ENCODE assay signal across 1 cellular context in genomic region chrX:9379697-9380551, GRCh38.
TF ChIP-seq lines count a peak whose summit lies in the region.

No MANE protein-coding gene starts in this region.

TF ChIP-seq in IMR-90, 13 proteins besides CTCF, POLR2A, EP300 and RAD21:
- no peak for TF ChIP-seq BHLHE40 (IDR thresholded peaks at IDR 0.05; ENCODE audit: low read depth, low read length)
- TF ChIP-seq NFE2L2 (IDR thresholded peaks at IDR 0.05; ENCODE audit: low read depth, low read length) = no peak
- TF ChIP-seq SMC3 (IDR thresholded peaks at IDR 0.05; ENCODE audit: low read depth, low read length) = no peak
- no peak for TF ChIP-seq RFX5 (IDR thresholded peaks at IDR 0.05; ENCODE audit: low read depth, low read length)
- TF ChIP-seq CHD1 (IDR thresholded peaks at IDR 0.05; ENCODE audit: low read depth, low read length) = no peak
- TF ChIP-seq MXI1 (IDR thresholded peaks at IDR 0.05; ENCODE audit: borderline replicate concordance, low read depth, low read length) = no peak
- no peak for TF ChIP-seq ELK1 (IDR thresholded peaks at IDR 0.05; ENCODE audit: borderline replicate concordance, low read depth, low read length)
- peak; percentile 44 for TF ChIP-seq FOS (IDR thresholded peaks at IDR 0.05; ENCODE audit: low read depth, low read length)
